8 cellular contexts compared by ENCODE assay signal in the genomic region with DNA sequence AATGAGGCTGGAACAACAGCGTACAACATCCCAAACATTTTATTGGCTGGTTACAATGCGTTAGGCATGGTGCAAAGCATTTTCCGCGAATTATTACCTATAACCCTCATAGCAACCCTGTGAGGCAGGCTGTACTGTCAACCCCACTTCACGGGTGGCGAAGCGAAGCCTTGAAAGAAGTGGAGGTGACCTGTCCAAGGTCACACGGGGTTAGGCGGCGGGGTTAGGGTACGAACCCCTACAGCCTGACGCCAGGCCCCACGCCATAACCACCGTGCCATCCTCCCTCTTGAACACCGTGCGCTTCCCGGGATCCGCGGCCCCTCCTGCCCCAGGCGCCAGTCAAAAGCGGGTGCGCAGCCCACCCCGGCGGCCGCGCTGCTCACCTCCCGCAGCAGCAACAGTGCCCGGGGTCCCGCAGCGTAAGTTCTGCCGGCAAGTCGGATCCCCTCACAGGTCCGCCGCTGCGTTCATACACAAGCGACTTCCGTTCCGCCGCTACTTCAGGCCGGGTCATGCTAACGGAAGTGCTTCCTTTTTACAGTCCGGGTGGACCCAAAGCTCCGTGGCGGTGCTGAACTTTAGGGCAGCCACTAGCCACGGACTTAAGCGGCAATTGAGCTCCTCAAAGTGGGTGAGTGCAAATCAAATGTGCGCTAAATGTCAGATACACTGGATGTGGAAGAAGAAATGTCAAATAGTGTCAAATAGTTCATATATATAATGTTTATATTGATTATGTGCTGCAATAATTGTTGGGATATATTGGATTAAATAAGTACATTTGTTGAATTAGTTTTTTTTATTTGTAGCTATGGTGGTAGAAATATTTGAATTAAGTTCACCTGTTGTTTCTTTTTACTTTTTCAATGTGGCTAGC. TPM values are rescaled to one million over a fixed set of nuclear protein-coding genes. Genes with fewer than 3 reads are reported as not detected.
DNase-seq lines count a peak whose midpoint lies in the region; ATAC-seq and TF ChIP-seq lines count a peak whose summit lies in the region.

Gene CDK5RAP1, minus strand, starts transcription at position 478 of the 880 bp plus-strand sequence. CDS start 4,455 bp downstream, outside the sequence.

- TF ChIP-seq CTCF in colonic mucosa (IDR thresholded peaks at IDR 0.05) = no peak

- no peaks in the 10 kb centered on the region for H3K4me1 ChIP-seq in colonic mucosa

- H3K4me3 ChIP-seq in colonic mucosa = peak within 1 kb of the TSS; percentile 89

- H3K27me3 ChIP-seq in colonic mucosa = no peaks in the 10 kb centered on the region
- no peaks in the 10 kb centered on the region for H3K27me3 ChIP-seq in layer of hippocampus (ENCODE audit: control insufficient read depth, insufficient read depth, low read length)

- DNase-seq in AG08395 (ENCODE audit: low spot score) = peak; percentile 91
- DNase-seq in NCI-H524 (lab: John Stamatoyannopoulos, UW) = peak; percentile 86 to 97
- DNase-seq in activated CD4-positive, alpha-beta T cell treated with anti-CD3 and anti-CD28 coated beads for 4 hours = peak; percentile 81 to 84
- peak; percentile 87 for DNase-seq in colonic mucosa
- DNase-seq in stimulated activated CD4-positive, alpha-beta T cell treated with anti-CD3 and anti-CD28 coated beads, Interleukin-1b, Interleukin-23, amount 100 ng/mL, for 1 hour (ENCODE audit: low read depth in 2 of 2) = peak; percentile 60 to 63

- H3K27ac ChIP-seq in colonic mucosa = peak within 1 kb of the TSS; percentile 10
- H3K27ac ChIP-seq in layer of hippocampus (ENCODE audit: low read depth, low read length) = peak within 1 kb of the TSS; percentile 57

- H3K36me3 ChIP-seq in colonic mucosa = no peaks in the 10 kb centered on the region

- ATAC-seq in GM19023 (IDR thresholded peaks at IDR 0.05; ENCODE audit: unreplicated experiment) = peak; percentile 83
- ATAC-seq in HG03439 (IDR thresholded peaks at IDR 0.05; ENCODE audit: unreplicated experiment) = peak; percentile 69

- intact Hi-C loops in colonic mucosa (cut with DNase I) = no loop called here

- peak within 1 kb of the TSS; percentile 85 to 97 for H3K9ac ChIP-seq in colonic mucosa (ENCODE audit: low read depth in 2 of 2, low read length in 2 of 2)

- H3K9me3 ChIP-seq in colonic mucosa = no peaks in the 10 kb centered on the region

RNA-seq across cellular contexts. Expression of gene CDK5RAP1, which starts in this region (rescaled TPM):
- total RNA-seq in colonic mucosa = 10 to 100 TPM; 18.2 to 31.0 TPM

Comparison
In these comparisons a context has a peak if more than half of its experiments do, and no peak if none do; other contexts are left out.
1. Peak in every context shown above with its lines: DNase-seq, ATAC-seq, H3K4me3 ChIP-seq and H3K27ac ChIP-seq.